24 cellular contexts compared by ENCODE assay signal in genomic region chr19:53896682-53897081, GRCh38. TPM values are rescaled to one million over a fixed set of nuclear protein-coding genes. Genes with fewer than 3 reads are reported as not detected.
A peak's percentile ranks its signal among the peaks of the same experiment; 100 is the strongest.
DNase-seq lines count a peak whose midpoint lies in the region; ATAC-seq, FAIRE-seq and TF ChIP-seq lines count a peak whose summit lies in the region.
"Had no signal": no experiment of that assay in that cellular context is flagged by ENCODE, and none has a peak within 500 bp of the region (broad histone marks: within the 10 kb centered on the region; RNA-seq: fewer than 3 reads in every experiment).

No MANE protein-coding gene starts in this region.

- TF ChIP-seq CTCF in HepG2 (CRISPR knock-in tag; IDR thresholded peaks at IDR 0.05) (no peak), right lobe of liver (IDR thresholded peaks at IDR 0.05) (no peak), VCaP (conservative IDR thresholded peaks at IDR 0.05) (no peak), sigmoid colon (IDR thresholded peaks at IDR 0.05) (no peak), foreskin keratinocyte (conservative IDR thresholded peaks at IDR 0.05) (no peak)

- H3K27ac ChIP-seq in HepG2 (ENCODE audit: extremely low read length, insufficient read depth, low read length) (no peak overlapping the region), right lobe of liver (no peak overlapping the region), VCaP (peak overlapping the region; percentile 58), sigmoid colon (no peak overlapping the region), foreskin keratinocyte (no peak overlapping the region)
- H3K27ac ChIP-seq: HL-60 had no signal

- intact Hi-C loops in HepG2 (cut with micrococcal nuclease; ENCODE audit: unreplicated experiment) (no loop called here), right lobe of liver (cut with DNase I) (no loop called here), sigmoid colon (cut with DNase I) (no loop called here)

- DNase-seq in HepG2 (ENCODE audit: low spot score): no peak
- no peak for DNase-seq in right lobe of liver
- peak; percentile 59 for DNase-seq in left kidney (ENCODE audit: low read depth, low spot score)
- DNase-seq in activated CD8-positive, alpha-beta memory T cell treated with anti-CD3 and anti-CD28 coated beads, Interleukin-2, amount 50 U/mL, for 4 hours: no peak
- DNase-seq in sigmoid colon: no peak
- no peak for DNase-seq in foreskin keratinocyte
- DNase-seq: 8988T, Calu3, DMS153, DND-41, HCEC 1CT, NCI-H1105 treated with DMSO at 0.1 percent for 48 hours, NCI-H146, NCI-H1930, NCI-H2107, NCI-H524 treated with DMSO at 0.1 percent for 48 hours, NCI-H774 had no signal

- POLR2A ChIA-PET in HepG2 (lab: Yijun Ruan, JAX): no interaction called here

- H3K4me2 ChIP-seq in HepG2 (ENCODE audit: low read depth, low read length): no peak overlapping the region

- BruUV-seq in HepG2 (replicated peaks; lab: Mats Ljungman, UMichigan): no TSS peak

- no peak for FAIRE-seq in HepG2 (lab: Jason Lieb, UNC)
- FAIRE-seq: GM12892, GM19239 had no signal

- no peaks in the 10 kb centered on the region for H3K79me2 ChIP-seq in HepG2 (ENCODE audit: insufficient read depth, low read length)

- TF ChIP-seq EP300 in HepG2 (IDR thresholded peaks at IDR 0.05; ENCODE audit: low read depth in 2 of 2, low read length in 2 of 2) (no peak), HepG2 (CRISPR knock-in tag; IDR thresholded peaks at IDR 0.05; ENCODE audit: borderline replicate concordance) (no peak), sigmoid colon (IDR thresholded peaks at IDR 0.05) (no peak)

- ATAC-seq in HepG2 (no peak), right lobe of liver (no peak), foreskin keratinocyte (no peak)

- no peak overlapping the region for H2AFZ ChIP-seq in HepG2 (ENCODE audit: low read length)

- TF ChIP-seq RAD21 in HepG2 (CRISPR knock-in tag; IDR thresholded peaks at IDR 0.05): no peak

- H3K27me3 ChIP-seq in HepG2 (ENCODE audit: control insufficient read depth in 1 of 2, insufficient read depth in 2 of 2, low read length in 2 of 2): peaks cover 2 to 15% of the 10 kb centered on the region in 2 experiments; a peak in 3 of 5 replicates
- H3K27me3 ChIP-seq in right lobe of liver: no peaks in the 10 kb centered on the region
- peaks cover 6 to 93% (median 62%) of the 10 kb centered on the region in 3 donors for H3K27me3 ChIP-seq in sigmoid colon
- no peaks in the 10 kb centered on the region for H3K27me3 ChIP-seq in foreskin keratinocyte

- no peak overlapping the region for H3K9ac ChIP-seq in HepG2 (ENCODE audit: insufficient read depth, low read depth, low read length)

- H3K4me1 ChIP-seq in HepG2 (ENCODE audit: insufficient read depth, low read length) (no peaks in the 10 kb centered on the region), right lobe of liver (no peaks in the 10 kb centered on the region), sigmoid colon (no peaks in the 10 kb centered on the region), foreskin keratinocyte (no peaks in the 10 kb centered on the region)

- TF ChIP-seq POLR2A in HepG2 (IDR thresholded peaks at IDR 0.05; ENCODE audit: insufficient read depth in 1 of 2, low read depth in 2 of 2, low read length in 2 of 2) (no peak), right lobe of liver (IDR thresholded peaks at IDR 0.05) (no peak), sigmoid colon (IDR thresholded peaks at IDR 0.05) (no peak)

- no peaks in the 10 kb centered on the region for H4K20me1 ChIP-seq in HepG2 (ENCODE audit: insufficient read depth, low read length)

- WGBS in HepG2 (ENCODE audit: low lambda C conversion rate): 1% methylated on average over 4 of the region's 4 CpGs
- WGBS in right lobe of liver (ENCODE audit: insufficient coverage, low coverage, low lambda C conversion rate, missing lambda C conversion rate): 21% methylated on average over 4 of the region's 4 CpGs
- WGBS in sigmoid colon, 2 donors: 18 to 39% methylated on average over 4 of the region's 4 CpGs

- H3K36me3 ChIP-seq in HepG2 (replicated peaks in 1 of 2; ENCODE audit: control insufficient read depth in 1 of 2, insufficient read depth in 2 of 2, low read length in 2 of 2): no peaks in the 10 kb centered on the region
- no peaks in the 10 kb centered on the region for H3K36me3 ChIP-seq in right lobe of liver
- H3K36me3 ChIP-seq in sigmoid colon: no peaks in the 10 kb centered on the region

- H3K9me3 ChIP-seq in HepG2 (ENCODE audit: low read length) (no peaks in the 10 kb centered on the region), right lobe of liver (no peaks in the 10 kb centered on the region), sigmoid colon (no peaks in the 10 kb centered on the region)

- in situ Hi-C loops in HepG2 (cut with HindIII; ENCODE audit: extremely low pct_ligation_motif_present, low pct_unique_long_range_greater_than_20kb): no loop called here

- no peak overlapping the region for H3K4me3 ChIP-seq in HepG2 (replicated peaks in 1 of 3; ENCODE audit: insufficient read depth in 1 of 3, low read depth in 2 of 3, low read length in 3 of 3)
- H3K4me3 ChIP-seq in right lobe of liver: no peak overlapping the region
- H3K4me3 ChIP-seq in sigmoid colon: no peak overlapping the region

- CTCF ChIA-PET in HepG2 (lab: Yijun Ruan, JAX; ENCODE audit: low intra/inter-chr PET ratio, low total read pairs): no interaction called here

RNA-seq across cellular contexts. Expression of gene CACNG7, which starts 12.4 kb away (rescaled TPM):
- total RNA-seq in HepG2 (2016; rRNA removed; fragmentation: Illumina TruSeq; extraction: Trizol): not detected in 2 replicates
- not detected in 2 replicates for total RNA-seq in HepG2 (2016; cell fraction: cytosol; rRNA removed; fragmentation: Illumina TruSeq; extraction: Trizol; ENCODE audit: low read depth)
- not detected in 2 replicates for total RNA-seq in HepG2 (2016; cell fraction: insoluble cytoplasmic fraction; rRNA removed; fragmentation: Illumina TruSeq; extraction: Trizol)
- total RNA-seq in HepG2 (2016; cell fraction: membrane; rRNA removed; fragmentation: Illumina TruSeq; extraction: Trizol): not detected in 2 replicates
- not detected in 2 replicates for total RNA-seq in HepG2 (2016; cell fraction: nucleus; rRNA removed; fragmentation: Illumina TruSeq; extraction: Trizol)
- not detected in 2 replicates for polyA plus RNA-seq in HepG2 (2011; rRNA removed)
- not detected in 2 replicates for polyA plus RNA-seq in HepG2 (2011; cell fraction: cytosol; rRNA removed)
- polyA plus RNA-seq in HepG2 (2011; cell fraction: nucleus; rRNA removed): not detected in 2 replicates
- polyA plus RNA-seq in HepG2 (2012): not detected in 2 replicates
- polyA plus RNA-seq in HepG2 (2016; cell fraction: cytosol; fragmentation: Illumina TruSeq; extraction: Trizol; ENCODE audit: low read depth): not detected in 2 replicates
- polyA plus RNA-seq in HepG2 (2016; cell fraction: insoluble cytoplasmic fraction; fragmentation: Illumina TruSeq; extraction: Trizol; ENCODE audit: low read depth): not detected in 2 replicates
- not detected in 2 replicates for polyA plus RNA-seq in HepG2 (2016; cell fraction: membrane; fragmentation: Illumina TruSeq; extraction: Trizol; ENCODE audit: low read depth)
- polyA plus RNA-seq in HepG2 (2016; cell fraction: nucleus; fragmentation: Illumina TruSeq; extraction: Trizol; ENCODE audit: insufficient read depth, low read depth): not detected in 2 replicates
- polyA minus RNA-seq in HepG2 (2011; rRNA and poly(A)+ RNA removed; ENCODE audit: low replicate concordance): not detected in 2 replicates
- polyA minus RNA-seq in HepG2 (2011; cell fraction: cytosol; rRNA and poly(A)+ RNA removed): not detected in 2 replicates
- polyA minus RNA-seq in HepG2 (2011; cell fraction: nucleus; rRNA and poly(A)+ RNA removed): not detected in 2 replicates
- total RNA-seq in right lobe of liver: not detected
- not detected for total RNA-seq in sigmoid colon
- polyA plus RNA-seq in sigmoid colon: under 1 TPM in 1 of 3 donors, not detected in 2; 0.20 TPM
- not detected in 2 replicates for total RNA-seq in foreskin keratinocyte
- not detected in 2 replicates for polyA plus RNA-seq in foreskin keratinocyte
- total RNA-seq: Calu3, MCF 10A had no signal

RNA-seq across cellular contexts. Expression of gene PRKCG, which starts 14.7 kb away (rescaled TPM):
- total RNA-seq in HepG2 (2016; rRNA removed; fragmentation: Illumina TruSeq; extraction: Trizol): 0.02 TPM in 1 of 2 replicates, not detected in the other
- total RNA-seq in HepG2 (2016; cell fraction: cytosol; rRNA removed; fragmentation: Illumina TruSeq; extraction: Trizol; ENCODE audit: low read depth): not detected in 2 replicates
- not detected in 2 replicates for total RNA-seq in HepG2 (2016; cell fraction: insoluble cytoplasmic fraction; rRNA removed; fragmentation: Illumina TruSeq; extraction: Trizol)
- not detected in 2 replicates for total RNA-seq in HepG2 (2016; cell fraction: membrane; rRNA removed; fragmentation: Illumina TruSeq; extraction: Trizol)
- not detected in 2 replicates for total RNA-seq in HepG2 (2016; cell fraction: nucleus; rRNA removed; fragmentation: Illumina TruSeq; extraction: Trizol)
- polyA plus RNA-seq in HepG2 (2011; rRNA removed): 0.03 and 0.04 TPM in 2 replicates
- polyA plus RNA-seq in HepG2 (2011; cell fraction: cytosol; rRNA removed): not detected in 2 replicates
- 0.24 and 0.68 TPM in 2 replicates for polyA plus RNA-seq in HepG2 (2011; cell fraction: nucleus; rRNA removed)
- polyA plus RNA-seq in HepG2 (2012): 0.08 TPM in 1 of 2 replicates, not detected in the other
- polyA plus RNA-seq in HepG2 (2016; cell fraction: cytosol; fragmentation: Illumina TruSeq; extraction: Trizol; ENCODE audit: low read depth): not detected in 2 replicates
- polyA plus RNA-seq in HepG2 (2016; cell fraction: insoluble cytoplasmic fraction; fragmentation: Illumina TruSeq; extraction: Trizol; ENCODE audit: low read depth): not detected in 2 replicates
- polyA plus RNA-seq in HepG2 (2016; cell fraction: membrane; fragmentation: Illumina TruSeq; extraction: Trizol; ENCODE audit: low read depth): not detected in 2 replicates
- polyA plus RNA-seq in HepG2 (2016; cell fraction: nucleus; fragmentation: Illumina TruSeq; extraction: Trizol; ENCODE audit: insufficient read depth, low read depth): 0.37 and 0.40 TPM in 2 replicates
- 0.84 TPM in 1 of 2 replicates, not detected in the other for polyA minus RNA-seq in HepG2 (2011; rRNA and poly(A)+ RNA removed; ENCODE audit: low replicate concordance)
- not detected in 2 replicates for polyA minus RNA-seq in HepG2 (2011; cell fraction: cytosol; rRNA and poly(A)+ RNA removed)
- 0.13 TPM in 1 of 2 replicates, not detected in the other for polyA minus RNA-seq in HepG2 (2011; cell fraction: nucleus; rRNA and poly(A)+ RNA removed)
- not detected for total RNA-seq in right lobe of liver
- not detected for total RNA-seq in sigmoid colon
- under 1 TPM in 2 of 3 donors, not detected in 1; under 0.01 to 0.34 TPM for polyA plus RNA-seq in sigmoid colon
- 0.07 TPM in 1 of 2 replicates, not detected in the other for total RNA-seq in foreskin keratinocyte
- polyA plus RNA-seq in foreskin keratinocyte: 0.02 and 0.03 TPM in 2 replicates
- total RNA-seq: LHCN-M2, MCF 10A had no signal
- polyA plus RNA-seq: BJ had no signal

RNA-seq across cellular contexts. Expression of gene MYADM, which starts 29.0 kb away (rescaled TPM):
- 12.4 and 19.9 TPM in 2 replicates for total RNA-seq in HepG2 (2016; rRNA removed; fragmentation: Illumina TruSeq; extraction: Trizol)
- total RNA-seq in HepG2 (2016; cell fraction: cytosol; rRNA removed; fragmentation: Illumina TruSeq; extraction: Trizol; ENCODE audit: low read depth): 2.9 and 3.4 TPM in 2 replicates
- 8.1 and 17.3 TPM in 2 replicates for total RNA-seq in HepG2 (2016; cell fraction: insoluble cytoplasmic fraction; rRNA removed; fragmentation: Illumina TruSeq; extraction: Trizol)
- 10.9 and 11.2 TPM in 2 replicates for total RNA-seq in HepG2 (2016; cell fraction: membrane; rRNA removed; fragmentation: Illumina TruSeq; extraction: Trizol)
- total RNA-seq in HepG2 (2016; cell fraction: nucleus; rRNA removed; fragmentation: Illumina TruSeq; extraction: Trizol): 19.9 and 23.5 TPM in 2 replicates
- 38.1 and 51.6 TPM in 2 replicates for polyA plus RNA-seq in HepG2 (2011; rRNA removed)
- 23.9 and 30.3 TPM in 2 replicates for polyA plus RNA-seq in HepG2 (2011; cell fraction: cytosol; rRNA removed)
- polyA plus RNA-seq in HepG2 (2011; cell fraction: nucleus; rRNA removed): 51.4 and 66.0 TPM in 2 replicates
- 42.9 and 44.2 TPM in 2 replicates for polyA plus RNA-seq in HepG2 (2012)
- 4.4 and 4.6 TPM in 2 replicates for polyA plus RNA-seq in HepG2 (2016; cell fraction: cytosol; fragmentation: Illumina TruSeq; extraction: Trizol; ENCODE audit: low read depth)
- 21.9 and 33.1 TPM in 2 replicates for polyA plus RNA-seq in HepG2 (2016; cell fraction: insoluble cytoplasmic fraction; fragmentation: Illumina TruSeq; extraction: Trizol; ENCODE audit: low read depth)
- 11.8 and 14.0 TPM in 2 replicates for polyA plus RNA-seq in HepG2 (2016; cell fraction: membrane; fragmentation: Illumina TruSeq; extraction: Trizol; ENCODE audit: low read depth)
- polyA plus RNA-seq in HepG2 (2016; cell fraction: nucleus; fragmentation: Illumina TruSeq; extraction: Trizol; ENCODE audit: insufficient read depth, low read depth): 72.7 and 73.9 TPM in 2 replicates
- 6.9 and 90.5 TPM in 2 replicates for polyA minus RNA-seq in HepG2 (2011; rRNA and poly(A)+ RNA removed; ENCODE audit: low replicate concordance)
- 35.5 and 36.5 TPM in 2 replicates for polyA minus RNA-seq in HepG2 (2011; cell fraction: cytosol; rRNA and poly(A)+ RNA removed)
- 14.3 and 15.6 TPM in 2 replicates for polyA minus RNA-seq in HepG2 (2011; cell fraction: nucleus; rRNA and poly(A)+ RNA removed)
- 10 to 100 TPM; 15.4 to 38.3 (median 20.9) TPM for total RNA-seq in right lobe of liver
- 100 to 1,000 TPM in 1 of 4 donors, 10 to 100 TPM in 3; 65.5 to 189 (median 97.3) TPM for total RNA-seq in sigmoid colon
- polyA plus RNA-seq in sigmoid colon: 10 to 100 TPM in 1 of 3 donors, 1 to 10 TPM in 2; 7.9 to 44.1 (median 9.0) TPM
- total RNA-seq in foreskin keratinocyte: 22.8 and 31.4 TPM in 2 replicates
- polyA plus RNA-seq in foreskin keratinocyte: 23.2 and 25.3 TPM in 2 replicates
